In genomic region chr16:10587622-10588021, GRCh38 we compare ENCODE assay signal across 28 cellular contexts. TPM values are rescaled to one million over a fixed set of nuclear protein-coding genes. Genes with fewer than 3 reads are reported as not detected.
"Had no signal": no experiment of that assay in that cellular context is flagged by ENCODE, and none has a peak within 500 bp of the region (broad histone marks: within the 10 kb centered on the region; RNA-seq: fewer than 3 reads in every experiment).

No MANE protein-coding gene starts in this region.

- H3K27me3 ChIP-seq: neural progenitor cell, ovary, suprapubic skin, testis, transverse colon, upper lobe of left lung, vagina had no signal

- H3K9me3 ChIP-seq: ovary, psoas muscle, spleen, suprapubic skin, testis, tibial artery, transverse colon, upper lobe of left lung, vagina had no signal

- H3K4me2 ChIP-seq: neural progenitor cell, smooth muscle cell had no signal

- H3K9ac ChIP-seq: neural progenitor cell, parathyroid adenoma had no signal

- H3K36me3 ChIP-seq: neural progenitor cell, ovary, spleen, suprapubic skin, tibial artery, transverse colon, upper lobe of left lung, vagina had no signal

- H3K27ac ChIP-seq: neural progenitor cell, ovary, parathyroid adenoma, psoas muscle, skin epidermis, spleen, suprapubic skin, testis, tibial artery, transverse colon, upper lobe of left lung, vagina had no signal

- ATAC-seq: naive thymus-derived CD4-positive, alpha-beta T cell; natural killer cell; psoas muscle; right cardiac atrium; sciatic nerve; stimulated activated memory B cell treated with anti-CD40 and anti-IgM and Interleukin-4, amounts not matched to agents 10 μg/mL and 1 μg/mL and 100 μg/mL, for 72 hours; stimulated activated naive CD8-positive, alpha-beta T cell treated with anti-CD3 and anti-CD28 coated beads, Interleukin-15, amount 100 ng/mL, for 72 hours; stimulated activated naive CD8-positive, alpha-beta T cell treated with anti-CD3 and anti-CD28 coated beads, Interleukin-15, Interleukin-2, amounts not matched to agents 100 U/mL and 50 U/mL, for 24 hours had no signal

- H3K4me3 ChIP-seq: neural progenitor cell, ovary, psoas muscle, skin epidermis, smooth muscle cell, spleen, suprapubic skin, testis, tibial artery, transverse colon, upper lobe of left lung, vagina had no signal

- H3K4me1 ChIP-seq: parathyroid adenoma, psoas muscle, spleen, suprapubic skin, tibial artery, vagina had no signal

- H2AFZ ChIP-seq: neural progenitor cell, parathyroid adenoma had no signal

- H3K79me2 ChIP-seq: parathyroid adenoma had no signal

- DNase-seq: naive thymus-derived CD4-positive, alpha-beta T cell; natural killer cell; occipital lobe; ovary; psoas muscle; spleen; stimulated activated CD4-positive, alpha-beta T cell treated with anti-CD3 and anti-CD28 coated beads, Interleukin-12 subunit alpha, Interleukin-12 subunit beta, amount 100 ng/mL, for 4 hours; stimulated activated CD4-positive, alpha-beta T cell treated with anti-CD3 and anti-CD28 coated beads, Interleukin-1b, Interleukin-23, amount 100 ng/mL, for 48 hours; stimulated activated CD4-positive, alpha-beta T cell treated with anti-CD3 and anti-CD28 coated beads, Interleukin-4, amount 100 ng/mL, for 1 hour; stimulated activated CD4-positive, alpha-beta T cell treated with anti-CD3 and anti-CD28 coated beads, Interleukin-4, amount 100 ng/mL, for 4 hours; stimulated activated CD8-positive, alpha-beta memory T cell treated with anti-CD3 and anti-CD28 coated beads, Interleukin-4, amount 100 ng/mL, for 48 hours; stimulated activated naive CD4-positive, alpha-beta T cell; stimulated activated naive CD8-positive, alpha-beta T cell treated with anti-CD3 and anti-CD28 coated beads, Interleukin-15, amount 100 ng/mL, for 72 hours; stimulated activated naive CD8-positive, alpha-beta T cell treated with anti-CD3 and anti-CD28 coated beads, Interleukin-15, Interleukin-2, amounts not matched to agents 100 U/mL and 50 U/mL, for 24 hours; substantia nigra; testis; tibial artery; transverse colon; upper lobe of left lung had no signal

RNA-seq across cellular contexts. Expression of gene EMP2, which starts 7.2 kb away (rescaled TPM):
- total RNA-seq: naive thymus-derived CD4-positive, alpha-beta T cell; natural killer cell had no signal
- polyA plus RNA-seq: naive thymus-derived CD4-positive, alpha-beta T cell had no signal
